20 cellular contexts compared by ENCODE assay signal in genomic region chr14:61258985-61259384, GRCh38. TPM values are rescaled to one million over a fixed set of nuclear protein-coding genes. Genes with fewer than 3 reads are reported as not detected.
DNase-seq lines count a peak whose midpoint lies in the region; FAIRE-seq and TF ChIP-seq lines count a peak whose summit lies in the region.
"Had no signal": no experiment of that assay in that cellular context is flagged by ENCODE, and none has a peak within 500 bp of the region (broad histone marks: within the 10 kb centered on the region; RNA-seq: fewer than 3 reads in every experiment).

No MANE protein-coding gene starts in this region.

- H3K27me3 Mint-ChIP-seq in osteocyte (ENCODE audit: unreplicated experiment) (no peaks in the 10 kb centered on the region), endothelial cell (ENCODE audit: unreplicated experiment) (no peaks in the 10 kb centered on the region)

- H3K9me3 Mint-ChIP-seq in osteocyte (ENCODE audit: unreplicated experiment): peaks cover 5% of the 10 kb centered on the region
- H3K9me3 Mint-ChIP-seq in endothelial cell (ENCODE audit: unreplicated experiment): no peaks in the 10 kb centered on the region
- H3K9me3 Mint-ChIP-seq: activated naive CD4-positive, alpha-beta T cell treated with anti-CD3 and anti-CD28 coated beads, Interleukin-2, amount 50 U/mL, for 72 hours; CD14-positive monocyte had no signal

- TF ChIP-seq CTCF in osteocyte (IDR thresholded peaks at IDR 0.05) (no peak), endothelial cell (IDR thresholded peaks at IDR 0.05; ENCODE audit: unreplicated experiment) (no peak)

- DNase-seq in ELR (ENCODE audit: low read depth): peak; percentile 52
- DNase-seq in HTR-8/SVneo (ENCODE audit: insufficient read length, low spot score): peak; percentile 66
- peak; percentile 44 for DNase-seq in dedifferentiated amniotic fluid mesenchymal stem cell (ENCODE audit: extremely low spot score)
- no peak for DNase-seq in osteocyte (ENCODE audit: extremely low spot score, unreplicated experiment)
- no peak for DNase-seq in endothelial cell (ENCODE audit: low spot score)
- DNase-seq in inferior parietal cortex (ENCODE audit: extremely low spot score): no peak
- DNase-seq in activated T-cell treated with anti-CD3 and anti-CD28 coated beads, Interleukin-2, amount 50 U/mL, for 1 hour: no peak
- no peak for DNase-seq in T-helper 2 cell
- DNase-seq: activated CD4-positive, alpha-beta T cell treated with anti-CD3 and anti-CD28 coated beads for 4 hours; activated T-cell treated with anti-CD3 and anti-CD28 coated beads for 4 hours; DND-41; effector CD4-positive, alpha-beta T cell; islet precursor cell; NCI-H2081; ovary; stimulated activated CD4-positive, alpha-beta T cell treated with anti-CD3 and anti-CD28 coated beads, Interleukin-12 subunit alpha, Interleukin-12 subunit beta, amount 100 ng/mL, for 4 hours; T-helper 17 cell had no signal

- H3K4me3 Mint-ChIP-seq in osteocyte (ENCODE audit: unreplicated experiment) (peak overlapping the region; percentile 11), endothelial cell (ENCODE audit: unreplicated experiment) (no peak overlapping the region)
- H3K4me3 Mint-ChIP-seq: CD14-positive monocyte, T-helper 17 cell had no signal

- H3K36me3 Mint-ChIP-seq in osteocyte (ENCODE audit: unreplicated experiment) (no peaks in the 10 kb centered on the region), endothelial cell (ENCODE audit: low read depth, unreplicated experiment) (no peaks in the 10 kb centered on the region)
- H3K36me3 Mint-ChIP-seq: activated naive CD4-positive, alpha-beta T cell treated with anti-CD3 and anti-CD28 coated beads, Interleukin-2, amount 50 U/mL, for 72 hours; CD14-positive monocyte had no signal

- H3K4me1 Mint-ChIP-seq in osteocyte (ENCODE audit: unreplicated experiment) (peaks cover 52% of the 10 kb centered on the region), endothelial cell (ENCODE audit: unreplicated experiment) (no peaks in the 10 kb centered on the region)

- H3K27ac Mint-ChIP-seq in osteocyte (ENCODE audit: unreplicated experiment) (peak overlapping the region; percentile 81), endothelial cell (ENCODE audit: unreplicated experiment) (no peak overlapping the region)
- H3K27ac Mint-ChIP-seq: activated naive CD4-positive, alpha-beta T cell treated with anti-CD3 and anti-CD28 coated beads, Interleukin-2, amount 50 U/mL, for 72 hours; CD14-positive monocyte; T-helper 17 cell had no signal

- peak; percentile 99 for FAIRE-seq in HTR-8/SVneo (lab: Jason Lieb, UNC)
- FAIRE-seq: GM12892 had no signal

RNA-seq across cellular contexts. Expression of gene TMEM30B, which starts 22.2 kb away (rescaled TPM):
- total RNA-seq in osteocyte: 1.2 and 1.3 TPM in 2 replicates
- total RNA-seq in endothelial cell (ENCODE audit: unreplicated experiment): 0.15 TPM

Comparison
In these comparisons a context has a peak if more than half of its experiments do, and no peak if none do; other contexts are left out.
1. DNase-seq: peak in ELR (single experiment), HTR-8/SVneo (single experiment) and dedifferentiated amniotic fluid mesenchymal stem cell (single experiment); none in osteocyte (single experiment), endothelial cell (single experiment), inferior parietal cortex (single experiment), activated T-cell treated with anti-CD3 and anti-CD28 coated beads, Interleukin-2, amount 50 U/mL, for 1 hour (single experiment) and T-helper 2 cell (0 of 5).